In genomic region chr10:62025901-62026879, GRCh38 we compare ENCODE assay signal across 13 cellular contexts.
A peak's percentile ranks its signal among the peaks of the same experiment; 100 is the strongest.
DNase-seq lines count a peak whose midpoint lies in the region; ATAC-seq, FAIRE-seq and TF ChIP-seq lines count a peak whose summit lies in the region.
"Had no signal": no experiment of that assay in that cellular context is flagged by ENCODE, and none has a peak within 500 bp of the region (broad histone marks: within the 10 kb centered on the region; RNA-seq: fewer than 3 reads in every experiment).

No MANE protein-coding gene starts in this region.

- no peak for DNase-seq in CD4-positive, alpha-beta memory T cell
- DNase-seq in M059J (ENCODE audit: low read depth) (peak; percentile 87), H1 (ENCODE audit: low read depth in 1 of 2, low spot score in 2 of 2) (no peak), nephron progenitor cell (no peak), NCI-H128 (lab: John Stamatoyannopoulos, UW; ENCODE audit: unreplicated experiment) (no peak), NCI-H146 (lab: John Stamatoyannopoulos, UW) (no peak)
- no peak for DNase-seq in CD8-positive, alpha-beta memory T cell
- DNase-seq: anterior cingulate cortex; COR-L47; kidney; stimulated activated CD4-positive, alpha-beta T cell treated with anti-CD3 and anti-CD28 coated beads, Interleukin-15, amount 100 ng/mL, for 24 hours had no signal

- no peak overlapping the region for H2BK5ac ChIP-seq in H1 (ENCODE audit: low read depth, low read length)

- no peak for TF ChIP-seq CTCF in H1 (IDR thresholded peaks at IDR 0.05; ENCODE audit: control extremely low read depth in 1 of 3, insufficient read depth in 1 of 3, low read depth in 1 of 3, low read length in 3 of 3)
- no peak for TF ChIP-seq CTCF in nephron progenitor cell (IDR thresholded peaks at IDR 0.05)

- peaks cover 13 to 14% of the 10 kb centered on the region in 2 donors for H3K36me3 Mint-ChIP-seq in CD4-positive, alpha-beta memory T cell
- H3K36me3 Mint-ChIP-seq in nephron progenitor cell (ENCODE audit: low read depth): peaks cover 37% of the 10 kb centered on the region
- H3K36me3 Mint-ChIP-seq in CD8-positive, alpha-beta memory T cell: peaks cover 3 to 16% (median 7%) of the 10 kb centered on the region in 3 donors

- H3K4me3 Mint-ChIP-seq in CD4-positive, alpha-beta memory T cell: peak overlapping the region in 1 of 8 donors; percentile 14
- no peak overlapping the region for H3K4me3 Mint-ChIP-seq in nephron progenitor cell
- H3K4me3 Mint-ChIP-seq in CD8-positive, alpha-beta memory T cell: no peak overlapping the region
- H3K4me3 Mint-ChIP-seq: neural crest cell had no signal

- H3K27me3 Mint-ChIP-seq in CD4-positive, alpha-beta memory T cell: no peaks in the 10 kb centered on the region
- no peaks in the 10 kb centered on the region for H3K27me3 Mint-ChIP-seq in nephron progenitor cell (ENCODE audit: low read depth, poor library complexity)
- H3K27me3 Mint-ChIP-seq in CD8-positive, alpha-beta memory T cell: no peaks in the 10 kb centered on the region

- WGBS in H1 (ENCODE audit: extremely low coverage in 1 of 2, insufficient coverage in 1 of 2, insufficient read length in 1 of 2, insufficient replicate concordance in 2 of 2, low coverage in 1 of 2, low lambda C conversion rate in 2 of 2, missing lambda C conversion rate in 1 of 2), 2 experiments: 85% methylated on average over 4 of the region's 4 CpGs; no CpG with 5 or more reads in 1 of the 2 experiments

- no peak overlapping the region for H3K56ac ChIP-seq in H1 (replicated peaks; ENCODE audit: insufficient read length, low read depth, low read length)

- no peaks in the 10 kb centered on the region for H3K23me2 ChIP-seq in H1 (ENCODE audit: low read depth, low read length)

- no peak for TF ChIP-seq RAD21 in H1 (IDR thresholded peaks at IDR 0.05 in 1 of 2, conservative IDR thresholded peaks at IDR 0.05 in 1 of 2; ENCODE audit: low read depth in 2 of 2, low read length in 2 of 2)

- no peak overlapping the region for H4K5ac ChIP-seq in H1 (ENCODE audit: insufficient read length, low read depth, low read length)

- no peaks in the 10 kb centered on the region for H4K20me1 ChIP-seq in H1 (replicated peaks in 1 of 2; ENCODE audit: control insufficient read depth in 1 of 2, insufficient read depth in 2 of 2, low read length in 2 of 2)

- no peak for TF ChIP-seq EP300 in H1 (IDR thresholded peaks at IDR 0.05; ENCODE audit: borderline replicate concordance in 1 of 2, low read depth in 2 of 2, low read length in 2 of 2)

- no peaks in the 10 kb centered on the region for H3K27me3 ChIP-seq in CD4-positive, alpha-beta memory T cell (ENCODE audit: insufficient read depth, low read length)
- H3K27me3 ChIP-seq in H1 (replicated peaks in 1 of 4; ENCODE audit: control insufficient read depth in 3 of 4, extremely low read depth in 1 of 4, insufficient read depth in 3 of 4, low read length in 3 of 4): no peaks in the 10 kb centered on the region
- no peaks in the 10 kb centered on the region for H3K27me3 ChIP-seq in CD8-positive, alpha-beta memory T cell (ENCODE audit: insufficient read depth, low read length, poor library complexity, severe bottlenecking)

- H4K8ac ChIP-seq in H1 (ENCODE audit: extremely low read depth, insufficient read depth, low read length): no peak overlapping the region

- H3K23ac ChIP-seq in H1 (ENCODE audit: insufficient read length): no peak overlapping the region

- no peaks in the 10 kb centered on the region for H3K36me3 ChIP-seq in CD4-positive, alpha-beta memory T cell (ENCODE audit: insufficient read depth, low read length)
- H3K36me3 ChIP-seq in H1 (ENCODE audit: control insufficient read depth in 2 of 4, insufficient read depth in 4 of 4, low read length in 3 of 4): no peaks in the 10 kb centered on the region
- H3K36me3 ChIP-seq in CD8-positive, alpha-beta memory T cell (ENCODE audit: insufficient read depth, low read length): no peaks in the 10 kb centered on the region

- H3K18ac ChIP-seq in H1 (ENCODE audit: extremely low read depth, low read length): no peak overlapping the region

- no peak overlapping the region for H3K4ac ChIP-seq in H1 (replicated peaks; ENCODE audit: insufficient read length, low read depth, low read length)

- H3K79me2 ChIP-seq in H1 (ENCODE audit: control insufficient read depth in 1 of 2, insufficient read depth in 2 of 2, low read length in 2 of 2): no peaks in the 10 kb centered on the region

- H3K4me3 ChIP-seq in CD4-positive, alpha-beta memory T cell (ENCODE audit: low read length in 2 of 2): no peak overlapping the region
- no peak overlapping the region for H3K4me3 ChIP-seq in H1 (ENCODE audit: extremely low read depth in 1 of 4, insufficient read depth in 2 of 4, low read depth in 3 of 4, low read length in 4 of 4)
- H3K4me3 ChIP-seq in CD8-positive, alpha-beta memory T cell (ENCODE audit: low read length): no peak overlapping the region

- H3K4me2 ChIP-seq in H1 (ENCODE audit: insufficient read depth in 1 of 2, low read depth in 2 of 2, low read length in 2 of 2): no peak overlapping the region

- peaks cover 53 to 90% (median 74%) of the 10 kb centered on the region in 4 donors for H3K4me1 Mint-ChIP-seq in CD4-positive, alpha-beta memory T cell
- H3K4me1 Mint-ChIP-seq in nephron progenitor cell: peaks cover 13% of the 10 kb centered on the region
- H3K4me1 Mint-ChIP-seq in CD8-positive, alpha-beta memory T cell: peaks cover 49 to 95% (median 91%) of the 10 kb centered on the region in 3 donors
- H3K4me1 Mint-ChIP-seq: neural crest cell had no signal

- H2BK120ac ChIP-seq in H1 (replicated peaks; ENCODE audit: low read depth, low read length): no peak overlapping the region

- ATAC-seq in activated CD4-positive, CD25-positive, alpha-beta regulatory T cell treated with anti-CD3 and anti-CD28 coated beads, Interleukin-2, amount 50 U/mL, for 24 hours: no peak

- POLR2A ChIA-PET in CD4-positive, alpha-beta memory T cell (lab: Charles Lee; ENCODE audit: partially characterized antibody): interaction anchor here (0.7 to 1.5 kb wide), 9 partner anchors 12 to 103 kb away, joined by 3 to 5 read pairs (median 3); no protein-coding TSS in a partner anchor
- POLR2A ChIA-PET in H1 (lab: Charles Lee; ENCODE audit: partially characterized antibody): no interaction called here
- POLR2A ChIA-PET in CD8-positive, alpha-beta memory T cell (lab: Charles Lee): interaction anchor here (0.6 kb wide), 1 partner anchor 8 kb away, joined by 5 read pairs; no protein-coding TSS in a partner anchor

- H2AK5ac ChIP-seq in H1 (ENCODE audit: low read depth, low read length): no peak overlapping the region

- H3K27ac Mint-ChIP-seq in CD4-positive, alpha-beta memory T cell: peak overlapping the region in 4 of 7 donors; percentile 33 to 96 (median 70)
- H3K27ac Mint-ChIP-seq in nephron progenitor cell: peak overlapping the region; percentile 66
- peak overlapping the region in 1 of 8 donors; percentile 60 for H3K27ac Mint-ChIP-seq in CD8-positive, alpha-beta memory T cell

- H2AFZ ChIP-seq in H1 (ENCODE audit: low read length): peak overlapping the region; percentile 58; the same call in 1 of the 2 replicates

- intact Hi-C loops in CD4-positive, alpha-beta memory T cell (cut with micrococcal nuclease): no loop called here

- peaks cover 72% of the 10 kb centered on the region for H3K4me1 ChIP-seq in CD4-positive, alpha-beta memory T cell (ENCODE audit: insufficient read depth, low read length)
- no peaks in the 10 kb centered on the region for H3K4me1 ChIP-seq in H1 (replicated peaks in 1 of 4; ENCODE audit: control insufficient read depth in 3 of 4, insufficient read depth in 4 of 4, low read length in 3 of 4)
- peaks cover 15% of the 10 kb centered on the region for H3K4me1 ChIP-seq in CD8-positive, alpha-beta memory T cell (ENCODE audit: insufficient read depth, low read length)

- CTCF ChIA-PET in CD4-positive, alpha-beta memory T cell (lab: Charles Lee; ENCODE audit: partially characterized antibody): interaction anchor here (0.5 to 10.8 kb wide), 10 partner anchors 11 to 287 kb away, joined by 3 to 76 read pairs (median 4); no protein-coding TSS in a partner anchor
- CTCF ChIA-PET in H1 (lab: Charles Lee; ENCODE audit: partially characterized antibody): interaction anchor here (0.7 to 3.3 kb wide), 6 partner anchors 11 to 1057 kb away, joined by 3 to 22 read pairs (median 4); no protein-coding TSS in a partner anchor
- CTCF ChIA-PET in CD8-positive, alpha-beta memory T cell (lab: Charles Lee): interaction anchor here (0.8 to 6.2 kb wide), 3 partner anchors 11 to 219 kb away, joined by 3 to 39 read pairs (median 4); no protein-coding TSS in a partner anchor

- no peak overlapping the region for H2BK12ac ChIP-seq in H1 (ENCODE audit: low read depth, low read length)

- H2BK15ac ChIP-seq in H1 (ENCODE audit: low read length): no peak overlapping the region

- H3K79me1 ChIP-seq in H1 (ENCODE audit: low read depth, low read length): no peaks in the 10 kb centered on the region

- no peak overlapping the region for H3K14ac ChIP-seq in H1 (ENCODE audit: insufficient read length)

- no peaks in the 10 kb centered on the region for H3K9me3 Mint-ChIP-seq in CD4-positive, alpha-beta memory T cell
- peaks cover 10% of the 10 kb centered on the region for H3K9me3 Mint-ChIP-seq in nephron progenitor cell
- H3K9me3 Mint-ChIP-seq in CD8-positive, alpha-beta memory T cell: no peaks in the 10 kb centered on the region

- FAIRE-seq in H1 (lab: Jason Lieb, UNC): no peak
- FAIRE-seq: kidney had no signal

- no peak overlapping the region for H3K9ac ChIP-seq in H1 (replicated peaks in 1 of 4; ENCODE audit: extremely low read depth in 1 of 4, low read depth in 3 of 4, low read length in 3 of 4)

- no peak overlapping the region for H2BK20ac ChIP-seq in H1 (ENCODE audit: low read length)

- no peak for TF ChIP-seq POLR2A in H1 (IDR thresholded peaks at IDR 0.05; ENCODE audit: control extremely low read depth in 1 of 2, low read depth in 2 of 2, low read length in 2 of 2)

- H3K27ac ChIP-seq in CD4-positive, alpha-beta memory T cell (ENCODE audit: low read depth, low read length): no peak overlapping the region
- no peak overlapping the region for H3K27ac ChIP-seq in H1 (ENCODE audit: low read depth, low read length)
- no peak overlapping the region for H3K27ac ChIP-seq in CD8-positive, alpha-beta memory T cell (ENCODE audit: low read depth, low read length)

- H3K9me3 ChIP-seq in CD4-positive, alpha-beta memory T cell (ENCODE audit: control insufficient read depth in 1 of 2, low read length in 2 of 2): no peaks in the 10 kb centered on the region
- H3K9me3 ChIP-seq in H1 (ENCODE audit: insufficient read depth in 2 of 2, low read depth in 1 of 2, low read length in 1 of 2): no peaks in the 10 kb centered on the region
- H3K9me3 ChIP-seq in CD8-positive, alpha-beta memory T cell (ENCODE audit: low read length): no peaks in the 10 kb centered on the region

- H4K91ac ChIP-seq in H1 (replicated peaks; ENCODE audit: insufficient read length, low read length): no peak overlapping the region

TF ChIP-seq in H1, 55 proteins besides CTCF, POLR2A, EP300 and RAD21:
- no peak for TF ChIP-seq POLR2AphosphoS5 (IDR thresholded peaks at IDR 0.05; ENCODE audit: low read depth, low read length)
- no peak for TF ChIP-seq NANOG (IDR thresholded peaks at IDR 0.05; ENCODE audit: insufficient read depth, low read depth, low read length, poor library complexity, severe bottlenecking)
- no peak for TF ChIP-seq SAP30 (IDR thresholded peaks at IDR 0.05; ENCODE audit: insufficient read depth, insufficient replicate concordance, low read length)
